In genomic region chr11:23991140-23991539, GRCh38 we compare ENCODE assay signal across 21 cellular contexts.
A peak's percentile ranks its signal among the peaks of the same experiment; 100 is the strongest.
DNase-seq lines count a peak whose midpoint lies in the region; ATAC-seq and TF ChIP-seq lines count a peak whose summit lies in the region.
"Had no signal": no experiment of that assay in that cellular context is flagged by ENCODE, and none has a peak within 500 bp of the region (broad histone marks: within the 10 kb centered on the region; RNA-seq: fewer than 3 reads in every experiment).

No MANE protein-coding gene starts in this region.

- H3K14ac ChIP-seq in H9 (ENCODE audit: insufficient read depth, low read length), result no peak overlapping the region

- no peak overlapping the region for H4K8ac ChIP-seq in H9 (replicated peaks; ENCODE audit: insufficient read length, low read depth, low read length)

- no peak overlapping the region for H3K9ac ChIP-seq in H9 (ENCODE audit: extremely low read depth, insufficient read length, low read length)

- no peak for TF ChIP-seq CTCF in left ventricle myocardium inferior (IDR thresholded peaks at IDR 0.05; ENCODE audit: borderline replicate concordance)
- TF ChIP-seq CTCF in H9 (conservative IDR thresholded peaks at IDR 0.05), result no peak

- H3K79me2 ChIP-seq in H9 (ENCODE audit: insufficient read depth, low read length), result no peaks in the 10 kb centered on the region

- no peaks in the 10 kb centered on the region for H3K23me2 ChIP-seq in H9 (ENCODE audit: insufficient read length, low read depth, low read length, poor library complexity, severe bottlenecking)

- H2BK120ac ChIP-seq in H9 (ENCODE audit: low read depth, low read length, poor library complexity, severe bottlenecking), result no peak overlapping the region

- H3K23ac ChIP-seq in H9 (ENCODE audit: insufficient read length, low read depth, low read length), result no peak overlapping the region

- H2BK12ac ChIP-seq in H9 (ENCODE audit: insufficient read length, low read depth, low read length), result no peak overlapping the region

- H3K27ac Mint-ChIP-seq in H9, result no peak overlapping the region
- H3K27ac Mint-ChIP-seq: activated naive CD4-positive, alpha-beta T cell treated with anti-CD3 and anti-CD28 coated beads, Interleukin-2, amount 50 U/mL, for 72 hours; GM23338; natural killer cell had no signal

- peaks cover 0 to 2% (median 0%) of the 10 kb centered on the region in 3 experiments; a peak in 2 of 7 replicates for H3K36me3 Mint-ChIP-seq in H9 (ENCODE audit: insufficient read depth in 1 of 3, low read depth in 3 of 3)

- H4K20me1 ChIP-seq in H9 (ENCODE audit: control insufficient read depth, insufficient read depth, insufficient read length), result no peaks in the 10 kb centered on the region

- H3K27me3 Mint-ChIP-seq in H9 (ENCODE audit: low read depth), result no peaks in the 10 kb centered on the region

- no peaks in the 10 kb centered on the region for H3K4me1 ChIP-seq in left ventricle myocardium inferior
- H3K4me1 ChIP-seq in right cardiac atrium (ENCODE audit: control insufficient read depth, insufficient read depth, low read length), result no peaks in the 10 kb centered on the region
- no peaks in the 10 kb centered on the region for H3K4me1 ChIP-seq in H9 (ENCODE audit: insufficient read depth, low read length)
- H3K4me1 ChIP-seq: colonic mucosa had no signal

- H3K4me3 ChIP-seq in left ventricle myocardium inferior (no peak overlapping the region), right cardiac atrium (ENCODE audit: low read length) (no peak overlapping the region)
- H3K4me3 ChIP-seq: A549, colonic mucosa, GM23338, K562, skin epidermis, upper lobe of right lung had no signal

- ATAC-seq in Right ventricle myocardium superior (ENCODE audit: poor library complexity) (peak; percentile 43), right cardiac atrium (peak; percentile 47 to 73), GM18520 (IDR thresholded peaks at IDR 0.05; ENCODE audit: unreplicated experiment) (no peak)
- ATAC-seq: A549; activated naive CD4-positive, alpha-beta T cell treated with anti-CD3 and anti-CD28 coated beads, Interleukin-2, amount 50 U/mL, for 72 hours; GM23338; K562; natural killer cell; upper lobe of right lung had no signal

- H3K27me3 ChIP-seq in left ventricle myocardium inferior (ENCODE audit: low read depth) (no peaks in the 10 kb centered on the region), right cardiac atrium (ENCODE audit: control insufficient read depth, insufficient read depth) (no peaks in the 10 kb centered on the region), H9 (ENCODE audit: insufficient read depth, low read length) (no peaks in the 10 kb centered on the region)
- H3K27me3 ChIP-seq: colonic mucosa, upper lobe of right lung had no signal

- intact Hi-C loops in Right ventricle myocardium superior (cut with DNase I) (no loop called here), left ventricle myocardium inferior (cut with micrococcal nuclease) (no loop called here), right cardiac atrium (cut with DNase I) (no loop called here)

- no peak overlapping the region for H3T11ph ChIP-seq in H9 (ENCODE audit: low read length)

- no peak overlapping the region for H3K27ac ChIP-seq in left ventricle myocardium inferior (replicated peaks)
- no peak overlapping the region for H3K27ac ChIP-seq in right cardiac atrium (ENCODE audit: low read length)
- H3K27ac ChIP-seq in H9 (ENCODE audit: insufficient read length, low read depth, low read length), result no peak overlapping the region
- H3K27ac ChIP-seq: A549, colonic mucosa, epithelial cell of prostate, upper lobe of right lung had no signal

- peaks cover 0 to 3% of the 10 kb centered on the region in 2 experiments; a peak in 2 of 5 replicates for H3K9me3 Mint-ChIP-seq in H9
- H3K9me3 Mint-ChIP-seq: GM23338 had no signal

- no peak overlapping the region for H3K4ac ChIP-seq in H9 (ENCODE audit: low read depth, low read length)

- H3K56ac ChIP-seq in H9 (ENCODE audit: insufficient read length, low read depth, low read length), result no peak overlapping the region

- DNase-seq in Right ventricle myocardium superior (no peak), left ventricle myocardium inferior (no peak), amniotic epithelial cell (ENCODE audit: low read depth) (peak; percentile 69), right cardiac atrium (peak in 1 of 3 donors; percentile 42), H9 (no peak), NCI-H2196 treated with DMSO at 0.1 percent for 48 hours (lab: John Stamatoyannopoulos, UW; ENCODE audit: unreplicated experiment) (no peak), MV-4-11 (lab: John Stamatoyannopoulos, UW) (no peak)
- DNase-seq: activated CD4-positive, CD25-positive, alpha-beta regulatory T cell treated with anti-CD3 and anti-CD28 coated beads, Interleukin-2, amount 50 U/mL, for 72 hours; colonic mucosa; COR-L47; natural killer cell; NCI-H524 treated with DMSO at 0.1 percent for 48 hours; stimulated activated naive CD4-positive, alpha-beta T cell treated with Interleukin-2 at 50 U/mL for 16 hours; upper lobe of right lung had no signal

- H3K9me3 ChIP-seq in left ventricle myocardium inferior (replicated peaks) (peaks cover 13% of the 10 kb centered on the region), right cardiac atrium (ENCODE audit: control insufficient read depth, low read length) (no peaks in the 10 kb centered on the region), H9 (ENCODE audit: control insufficient read depth, low read depth, low read length) (no peaks in the 10 kb centered on the region)
- H3K9me3 ChIP-seq: A549, colonic mucosa, upper lobe of right lung had no signal

- no peak overlapping the region for H3K4me2 ChIP-seq in H9 (ENCODE audit: insufficient read depth, insufficient read length, low read length)
- H3K4me2 ChIP-seq: GM23338 had no signal

- H2AFZ ChIP-seq in H9 (ENCODE audit: low read length), result no peak overlapping the region
- H2AFZ ChIP-seq: GM23338 had no signal

- no peaks in the 10 kb centered on the region for H3K4me1 Mint-ChIP-seq in H9
- H3K4me1 Mint-ChIP-seq: GM23338, natural killer cell had no signal

- no peaks in the 10 kb centered on the region for H3K79me1 ChIP-seq in H9 (ENCODE audit: insufficient read depth, low read depth, low read length, poor library complexity, severe bottlenecking)

- H2BK15ac ChIP-seq in H9 (ENCODE audit: low read depth, low read length), result no peak overlapping the region

- H3K18ac ChIP-seq in H9 (ENCODE audit: insufficient read length, low read depth, low read length), result no peak overlapping the region

- no peak overlapping the region for H2BK20ac ChIP-seq in H9 (ENCODE audit: low read depth, low read length, poor library complexity, severe bottlenecking)

- no peak overlapping the region for H2BK5ac ChIP-seq in H9 (ENCODE audit: insufficient read length, low read length)

- WGBS in right cardiac atrium, result 34% methylated on average over 2 of the region's 2 CpGs
- WGBS in H9 (ENCODE audit: extremely low coverage, insufficient read length, low lambda C conversion rate), result no CpG with 5 or more reads among the region's 2 CpGs

- H3K4me3 Mint-ChIP-seq in H9, result no peak overlapping the region
- H3K4me3 Mint-ChIP-seq: GM23338, natural killer cell had no signal

- no peak overlapping the region for H4K5ac ChIP-seq in H9 (ENCODE audit: insufficient read length, low read depth, low read length)

- no peaks in the 10 kb centered on the region for H3K36me3 ChIP-seq in left ventricle myocardium inferior
- H3K36me3 ChIP-seq: colonic mucosa, upper lobe of right lung had no signal

- no peak overlapping the region for H2AK5ac ChIP-seq in H9 (ENCODE audit: insufficient read length, low read length)

- no peak overlapping the region for H4K91ac ChIP-seq in H9 (ENCODE audit: insufficient read length, low read depth, low read length)
